Comparison of ENCODE assay signal across 24 cellular contexts in genomic region chr1:29081201-29081600, GRCh38. TPM values are rescaled to one million over a fixed set of nuclear protein-coding genes. Genes with fewer than 3 reads are reported as not detected.
"Had no signal": no experiment of that assay in that cellular context is flagged by ENCODE, and none has a peak within 500 bp of the region (broad histone marks: within the 10 kb centered on the region; RNA-seq: fewer than 3 reads in every experiment).

No MANE protein-coding gene starts in this region.

- H3K4me1 Mint-ChIP-seq: activated CD4-positive, alpha-beta T cell treated with anti-CD3 and anti-CD28 coated beads, Interleukin-2, amount 10 ng/mL, durations not matched to agents 7 days and 5 days; T-cell had no signal

- H3K9me3 Mint-ChIP-seq: activated CD4-positive, alpha-beta memory T cell treated with anti-CD3 and anti-CD28 coated beads for 36 hours; activated CD4-positive, alpha-beta T cell treated with anti-CD3 and anti-CD28 coated beads, Interleukin-2, amount 10 ng/mL, durations not matched to agents 7 days and 5 days; activated naive CD8-positive, alpha-beta T cell treated with anti-CD3 and anti-CD28 coated beads, Interleukin-2, amount 10 ng/mL, durations not matched to agents 7 days and 5 days; activated T-helper 1 cell treated with anti-CD3 and anti-CD28 coated beads, Interleukin-12 subunit alpha, Interleukin-12 subunit beta, Interleukin-2, Interleukin-4 antibody, amounts not matched to agents 30 ng/mL and 10 ng/mL and 1 ng/mL, durations not matched to agents 14 hours and 24 hours and 36 hours; T-cell had no signal

- H3K27me3 Mint-ChIP-seq: activated CD4-positive, alpha-beta memory T cell treated with anti-CD3 and anti-CD28 coated beads for 36 hours; activated CD4-positive, alpha-beta T cell treated with anti-CD3 and anti-CD28 coated beads, Interleukin-2, amount 10 ng/mL, durations not matched to agents 7 days and 5 days; activated naive CD8-positive, alpha-beta T cell treated with anti-CD3 and anti-CD28 coated beads, Interleukin-2, amount 10 ng/mL, durations not matched to agents 7 days and 5 days; T-cell had no signal

- H3K9me3 ChIP-seq: adrenal gland, MG63 had no signal

- DNase-seq: activated CD4-positive, alpha-beta memory T cell treated with anti-CD3 and anti-CD28 coated beads for 36 hours; activated CD4-positive, alpha-beta T cell treated with anti-CD3 and anti-CD28 coated beads, Interleukin-2, amount 10 ng/mL, durations not matched to agents 7 days and 5 days; activated CD4-positive, CD25-positive, alpha-beta regulatory T cell; activated CD8-positive, alpha-beta memory T cell treated with anti-CD3 and anti-CD28 coated beads, Interleukin-2, amount 50 U/mL, for 4 hours; activated effector memory CD4-positive, alpha-beta T cell treated with Interleukin-2 at 50 U/mL for 16 hours; activated naive CD4-positive, alpha-beta T cell; activated naive CD8-positive, alpha-beta T cell treated with anti-CD3 and anti-CD28 coated beads, Interleukin-2, amount 10 ng/mL, durations not matched to agents 7 days and 5 days; adrenal gland; anterior cingulate cortex; MG63; MV-4-11; NCI-H1105; NCI-H1436; NCI-H1694 treated with DMSO at 0.1 percent for 48 hours; NCI-H2029 treated with DMSO at 0.1 percent for 48 hours; NCI-H345; NCI-H510A; NCI-H526 treated with DMSO at 0.1 percent for 48 hours; SIG-M5; T-cell had no signal

- H3K4me3 ChIP-seq: adrenal gland, MG63 had no signal

- ATAC-seq: T-cell had no signal

- H3K36me3 ChIP-seq: adrenal gland, MG63 had no signal

- H3K4me1 ChIP-seq: adrenal gland had no signal

- H3K36me3 Mint-ChIP-seq: activated CD4-positive, alpha-beta memory T cell treated with anti-CD3 and anti-CD28 coated beads for 36 hours had no signal

- H3K4me3 Mint-ChIP-seq: activated CD4-positive, alpha-beta memory T cell treated with anti-CD3 and anti-CD28 coated beads for 36 hours; activated CD4-positive, alpha-beta T cell treated with anti-CD3 and anti-CD28 coated beads, Interleukin-2, amount 10 ng/mL, durations not matched to agents 7 days and 5 days; activated naive CD8-positive, alpha-beta T cell treated with anti-CD3 and anti-CD28 coated beads, Interleukin-2, amount 10 ng/mL, durations not matched to agents 7 days and 5 days; activated T-helper 1 cell treated with anti-CD3 and anti-CD28 coated beads, Interleukin-12 subunit alpha, Interleukin-12 subunit beta, Interleukin-2, Interleukin-4 antibody, amounts not matched to agents 30 ng/mL and 10 ng/mL and 1 ng/mL, durations not matched to agents 14 hours and 24 hours and 36 hours; T-cell had no signal

- H3K27me3 ChIP-seq: adrenal gland, MG63 had no signal

- H3K27ac ChIP-seq: adrenal gland, VCaP had no signal

- H3K27ac Mint-ChIP-seq: activated CD4-positive, alpha-beta memory T cell treated with anti-CD3 and anti-CD28 coated beads for 36 hours; activated CD4-positive, alpha-beta T cell treated with anti-CD3 and anti-CD28 coated beads, Interleukin-2, amount 10 ng/mL, durations not matched to agents 7 days and 5 days; activated naive CD8-positive, alpha-beta T cell treated with anti-CD3 and anti-CD28 coated beads, Interleukin-2, amount 10 ng/mL, durations not matched to agents 7 days and 5 days; activated T-helper 1 cell treated with anti-CD3 and anti-CD28 coated beads, Interleukin-12 subunit alpha, Interleukin-12 subunit beta, Interleukin-2, Interleukin-4 antibody, amounts not matched to agents 30 ng/mL and 10 ng/mL and 1 ng/mL, durations not matched to agents 14 hours and 24 hours and 36 hours; T-cell had no signal

RNA-seq across cellular contexts. Expression of gene TMEM200B, which starts 42.5 kb away (rescaled TPM):
- total RNA-seq: activated CD4-positive, alpha-beta T cell treated with anti-CD3 and anti-CD28 coated beads, Interleukin-2, amount 10 ng/mL, durations not matched to agents 7 days and 5 days; activated naive CD8-positive, alpha-beta T cell treated with anti-CD3 and anti-CD28 coated beads, Interleukin-2, amount 10 ng/mL, durations not matched to agents 7 days and 5 days; OCI-LY7; T-helper 2 cell treated with Interferon-gamma antibody and Interleukin-4, amounts not matched to agents 100 ng/mL and 5 ng/mL, for 36 hours had no signal
